10 cellular contexts compared by ENCODE assay signal in genomic region chr9:97895695-97896332, GRCh38. TPM values are rescaled to one million over a fixed set of nuclear protein-coding genes. Genes with fewer than 3 reads are reported as not detected.
DNase-seq lines count a peak whose midpoint lies in the region; ATAC-seq, FAIRE-seq and TF ChIP-seq lines count a peak whose summit lies in the region.
"Had no signal": no experiment of that assay in that cellular context is flagged by ENCODE, and none has a peak within 500 bp of the region (broad histone marks: within the 10 kb centered on the region; RNA-seq: fewer than 3 reads in every experiment).

No MANE protein-coding gene starts in this region.

- CTCF ChIA-PET in A549 (lab: Yijun Ruan, JAX) = interaction anchor here (0.6 to 1.6 kb wide), 8 partner anchors 11 to 184 kb away, joined by 3 to 8 read pairs (median 3); partner anchors contain the start of gene FOXE1

- H3K36me3 ChIP-seq in tibial nerve (peaks cover 0 to 56% (median 0%) of the 10 kb centered on the region in 3 donors), small intestine (ENCODE audit: control insufficient read depth in 2 of 2, insufficient read depth in 2 of 2, low read length in 2 of 2) (no peaks in the 10 kb centered on the region)

- no peak overlapping the region for H3K27ac ChIP-seq in A549
- no peak overlapping the region for H3K27ac ChIP-seq in tibial nerve
- no peak overlapping the region for H3K27ac ChIP-seq in small intestine (ENCODE audit: low read depth in 1 of 2, low read length in 1 of 2)

- DNase-seq in A549 (ENCODE audit: low read depth in 1 of 2, low spot score in 1 of 2) = peak; percentile 32 to 64
- peak; percentile 62 for DNase-seq in ELR (ENCODE audit: low read depth)
- peak; percentile 4 for DNase-seq in NCI-H226
- no peak for DNase-seq in NCI-H2227 treated with DMSO at 0.1 percent for 48 hours (lab: John Stamatoyannopoulos, UW)
- no peak for DNase-seq in tibial nerve (ENCODE audit: low spot score in 2 of 2)
- DNase-seq in stimulated activated CD4-positive, alpha-beta T cell treated with anti-CD3 and anti-CD28 coated beads, Interleukin-4, amount 100 ng/mL, for 1 hour = no peak
- no peak for DNase-seq in small intestine

- H3K9me3 ChIP-seq in A549 = no peaks in the 10 kb centered on the region
- H3K9me3 ChIP-seq in tibial nerve = peaks cover 0 to 9% (median 0%) of the 10 kb centered on the region in 4 donors
- H3K9me3 ChIP-seq in small intestine (ENCODE audit: control insufficient read depth, low read depth) = no peaks in the 10 kb centered on the region

- TF ChIP-seq EP300 in A549 (IDR thresholded peaks at IDR 0.05) = no peak
- TF ChIP-seq EP300 in tibial nerve (IDR thresholded peaks at IDR 0.05) = no peak

- TF ChIP-seq POLR2A in A549 (IDR thresholded peaks at IDR 0.05; ENCODE audit: low read length) (no peak), tibial nerve (IDR thresholded peaks at IDR 0.05) (no peak)

- H3K4me1 ChIP-seq in A549 = peaks cover 2% of the 10 kb centered on the region; the same call in 2 of the 3 replicates
- peaks cover 0 to 7% (median 0%) of the 10 kb centered on the region in 4 donors for H3K4me1 ChIP-seq in tibial nerve
- no peaks in the 10 kb centered on the region for H3K4me1 ChIP-seq in small intestine (ENCODE audit: control insufficient read depth in 2 of 2, insufficient read depth in 1 of 2, low read depth in 1 of 2, low read length in 1 of 2)

- TF ChIP-seq RAD21 in A549 (conservative IDR thresholded peaks at IDR 0.05 in 1 of 2, IDR thresholded peaks at IDR 0.05 in 1 of 2) = peak in 1 of 2 experiments; percentile 12; a peak in 1 of 5 replicates

- POLR2A ChIA-PET in A549 (lab: Yijun Ruan, JAX) = no interaction called here

- ATAC-seq in A549 (peak; percentile 79 to 90; a peak in 5 of 6 replicates), esophagus mucosa (peak; percentile 87)

- FAIRE-seq in A549 (lab: Jason Lieb, UNC) (no peak), small intestine (lab: Jason Lieb, UNC) (no peak)

- no peak for TF ChIP-seq CTCF in A549 (IDR thresholded peaks at IDR 0.05)
- no peak for TF ChIP-seq CTCF in tibial nerve (IDR thresholded peaks at IDR 0.05)

- H3K4me2 ChIP-seq in A549 = no peak overlapping the region

- H3K4me3 ChIP-seq in A549 = no peak overlapping the region
- H3K4me3 ChIP-seq in tibial nerve = no peak overlapping the region
- no peak overlapping the region for H3K4me3 ChIP-seq in small intestine (ENCODE audit: low read depth in 1 of 2, low read length in 2 of 2)

- H3K27me3 ChIP-seq in tibial nerve (no peaks in the 10 kb centered on the region), small intestine (ENCODE audit: control insufficient read depth in 2 of 2, insufficient read depth in 2 of 2, low read length in 2 of 2) (no peaks in the 10 kb centered on the region)

- WGBS in A549 (ENCODE audit: missing lambda C conversion rate) = 67% methylated on average over 6 of the region's 6 CpGs
- 71 to 74% methylated on average over 6 of the region's 6 CpGs for WGBS in tibial nerve, 2 donors
- WGBS in small intestine, 3 donors = 84 to 88% (median 88%) methylated on average over 6 of the region's 6 CpGs

TF ChIP-seq in A549, 52 proteins besides CTCF, POLR2A, EP300 and RAD21:
- TF ChIP-seq CHD4 (IDR thresholded peaks at IDR 0.05; ENCODE audit: borderline replicate concordance) = no peak
- no peak for TF ChIP-seq HES2 (IDR thresholded peaks at IDR 0.05)
- TF ChIP-seq USF2 (IDR thresholded peaks at IDR 0.05) = no peak
- TF ChIP-seq MYC (IDR thresholded peaks at IDR 0.05; ENCODE audit: borderline replicate concordance, low read length) = no peak
- no peak for TF ChIP-seq BHLHE40 (IDR thresholded peaks at IDR 0.05; ENCODE audit: low read depth, low read length)
- no peak for TF ChIP-seq FOXS1 (CRISPR knock-in tag; IDR thresholded peaks at IDR 0.05)
- no peak for TF ChIP-seq HMGXB4 (CRISPR knock-in tag; IDR thresholded peaks at IDR 0.05; ENCODE audit: borderline replicate concordance)
- TF ChIP-seq KDM1A (IDR thresholded peaks at IDR 0.05; ENCODE audit: low read depth) = no peak
- TF ChIP-seq NPAS2 (CRISPR knock-in tag; IDR thresholded peaks at IDR 0.05; ENCODE audit: borderline replicate concordance) = no peak
- no peak for TF ChIP-seq ZNF302 (CRISPR knock-in tag; IDR thresholded peaks at IDR 0.05)
- TF ChIP-seq CHD2 (IDR thresholded peaks at IDR 0.05; ENCODE audit: low read length, partially characterized antibody) = no peak
- TF ChIP-seq HOXB13 (CRISPR knock-in tag; IDR thresholded peaks at IDR 0.05; ENCODE audit: low read depth) = no peak
- no peak for TF ChIP-seq PBX3 (IDR thresholded peaks at IDR 0.05)
- TF ChIP-seq ELK1 (IDR thresholded peaks at IDR 0.05; ENCODE audit: low read depth, low read length) = no peak
- TF ChIP-seq TP53 (CRISPR knock-in tag; IDR thresholded peaks at IDR 0.05) = no peak

RNA-seq across cellular contexts. Expression of gene TRMO, which starts 26.5 kb away (rescaled TPM):
- 18.8 and 19.4 TPM in 2 replicates for polyA plus RNA-seq in A549 (2011; rRNA removed)
- 11.3 and 12.2 TPM in 2 replicates for polyA plus RNA-seq in A549 (2012; cell fraction: cytosol; rRNA removed)
- 8.0 and 15.0 TPM in 2 replicates for polyA plus RNA-seq in A549 (2012; cell fraction: nucleus; rRNA removed)
- polyA plus RNA-seq in A549 (2017; fragmentation: RNase III; extraction: RNeasy Plus Mini Kit Qiagen cat#74134 plus additional on column Dnase treatment) = 12.0 to 13.1 TPM (median 12.3 TPM) in 3 replicates
- polyA minus RNA-seq in A549 (2011; rRNA and poly(A)+ RNA removed) = 15.9 and 16.4 TPM in 2 replicates
- 8.6 TPM for total RNA-seq in esophagus mucosa
- 10 to 100 TPM; 16.7 to 30.9 (median 19.7) TPM for total RNA-seq in tibial nerve
- polyA plus RNA-seq in small intestine = 10 to 100 TPM in 1 of 3 donors, 1 to 10 TPM in 2; 6.2 to 10.8 (median 9.2) TPM

RNA-seq across cellular contexts. Expression of gene HEMGN, which starts 42.2 kb away (rescaled TPM):
- polyA plus RNA-seq in A549 (2011; rRNA removed) (not detected in 2 replicates), A549 (2017; fragmentation: RNase III; extraction: RNeasy Plus Mini Kit Qiagen cat#74134 plus additional on column Dnase treatment) (not detected in 3 replicates), small intestine (under 1 TPM in 1 of 3 donors, not detected in 2; 0.03 TPM)
- polyA plus RNA-seq in A549 (2012; cell fraction: cytosol; rRNA removed) = not detected in 2 replicates
- polyA plus RNA-seq in A549 (2012; cell fraction: nucleus; rRNA removed) = not detected in 2 replicates
- polyA minus RNA-seq in A549 (2011; rRNA and poly(A)+ RNA removed) = not detected in 2 replicates
- total RNA-seq in esophagus mucosa (not detected), tibial nerve (not detected)
- total RNA-seq: dermis microvascular lymphatic vessel endothelial cell, mesenteric fat pad had no signal

RNA-seq across cellular contexts. Expression of gene FOXE1, which starts 42.8 kb away (rescaled TPM):
- polyA plus RNA-seq in A549 (2011; rRNA removed) = 4.3 and 5.5 TPM in 2 replicates
- 3.0 and 4.6 TPM in 2 replicates for polyA plus RNA-seq in A549 (2012; cell fraction: cytosol; rRNA removed)
- polyA plus RNA-seq in A549 (2012; cell fraction: nucleus; rRNA removed) = 4.0 and 4.5 TPM in 2 replicates
- 5.7 to 6.8 TPM (median 6.3 TPM) in 3 replicates for polyA plus RNA-seq in A549 (2017; fragmentation: RNase III; extraction: RNeasy Plus Mini Kit Qiagen cat#74134 plus additional on column Dnase treatment)
- 3.5 and 4.0 TPM in 2 replicates for polyA minus RNA-seq in A549 (2011; rRNA and poly(A)+ RNA removed)
- total RNA-seq in esophagus mucosa = 7.6 TPM
- total RNA-seq in tibial nerve = not detected
- not detected for polyA plus RNA-seq in small intestine
- total RNA-seq: dermis microvascular lymphatic vessel endothelial cell, mesenteric fat pad had no signal

Comparison
In these comparisons a context has a peak if more than half of its experiments do, and no peak if none do; other contexts are left out.
1. DNase-seq: peak in A549 (2 of 2), ELR (single experiment) and NCI-H226 (single experiment); none in NCI-H2227 treated with DMSO at 0.1 percent for 48 hours (single experiment), tibial nerve (0 of 2), stimulated activated CD4-positive, alpha-beta T cell treated with anti-CD3 and anti-CD28 coated beads, Interleukin-4, amount 100 ng/mL, for 1 hour (single experiment) and small intestine (single experiment).